Comparison of ENCODE assay signal across 4 cellular contexts in the genomic region with DNA sequence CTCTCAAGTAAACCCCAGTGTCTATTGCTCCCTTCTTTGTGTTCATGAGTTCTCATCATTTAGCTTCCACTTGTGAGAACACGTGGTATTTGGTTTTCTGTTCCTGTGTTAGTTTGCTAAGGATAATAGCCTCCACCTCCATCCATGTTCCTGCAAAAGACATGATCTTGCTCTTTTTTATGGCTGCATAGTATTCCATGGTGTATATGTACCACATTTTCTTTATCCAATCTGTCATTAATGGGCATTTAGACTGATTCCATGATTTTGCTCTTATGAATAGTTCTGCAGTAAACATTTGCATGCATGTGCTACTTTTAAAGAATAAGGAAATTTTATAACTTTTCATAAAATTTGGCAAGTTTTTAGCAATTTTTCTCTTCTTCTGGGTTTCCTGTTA. TPM values are rescaled to one million over a fixed set of nuclear protein-coding genes. Genes with fewer than 3 reads are reported as not detected.
"Had no signal": no experiment of that assay in that cellular context is flagged by ENCODE, and none has a peak within 500 bp of the region (broad histone marks: within the 10 kb centered on the region; RNA-seq: fewer than 3 reads in every experiment).

No MANE protein-coding gene starts in this region.

RNA-seq across cellular contexts. Expression of a gene that starts 40.5 kb away (rescaled TPM):
- total RNA-seq: OCI-LY7, RPMI7951, SJSA1, SK-MEL-5 had no signal
